In the genomic region with DNA sequence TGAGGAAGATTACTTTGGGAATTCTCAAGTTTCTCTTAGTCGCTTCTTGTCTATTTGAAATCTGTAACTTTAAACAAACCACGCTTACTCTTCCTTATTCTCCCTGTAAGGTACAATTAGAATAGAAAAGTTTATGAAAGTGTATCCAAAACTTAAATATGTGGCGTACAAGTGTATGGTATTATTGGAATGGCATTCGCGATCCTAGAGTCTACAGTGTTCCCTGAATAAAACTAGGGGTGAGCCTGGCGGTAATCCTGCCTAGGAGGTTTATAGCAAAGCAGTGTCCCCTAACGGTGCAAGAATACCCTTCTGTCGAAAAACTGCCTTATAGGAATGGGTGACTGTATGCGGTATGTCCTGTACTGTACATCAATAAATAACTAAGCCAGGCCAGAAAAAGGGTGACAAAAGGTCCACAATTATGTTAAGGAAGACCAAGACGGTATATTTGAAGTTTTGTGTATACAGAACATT, we compare ENCODE assay signal across 8 cellular contexts. TPM values are rescaled to one million over a fixed set of nuclear protein-coding genes. Genes with fewer than 3 reads are reported as not detected.
DNase-seq lines count a peak whose midpoint lies in the region; TF ChIP-seq lines count a peak whose summit lies in the region.

No MANE protein-coding gene starts in this region.

- DNase-seq in GM13977 (ENCODE audit: low spot score), result no peak
- DNase-seq in RPMI7951 (ENCODE audit: low read depth), result peak; percentile 20
- no peak for DNase-seq in esophagus muscularis mucosa (ENCODE audit: extremely low spot score)
- peak; percentile 14 for DNase-seq in renal cortical epithelial cell (ENCODE audit: low read depth)
- DNase-seq in AG08396 (ENCODE audit: low spot score), result no peak
- no peak for DNase-seq in pons (ENCODE audit: low spot score)
- DNase-seq in activated CD4-positive, alpha-beta T cell treated with anti-CD3 and anti-CD28 coated beads for 1 hour, result no peak
- no peak for DNase-seq in medulla oblongata (ENCODE audit: extremely low spot score)

- no peak for TF ChIP-seq EP300 in esophagus muscularis mucosa (IDR thresholded peaks at IDR 0.05)

- TF ChIP-seq CTCF in GM13977 (IDR thresholded peaks at IDR 0.05; ENCODE audit: extremely low read depth, insufficient read depth, missing control alignments), result peak; percentile 24
- TF ChIP-seq CTCF in esophagus muscularis mucosa (IDR thresholded peaks at IDR 0.05), result no peak

- no peak for TF ChIP-seq POLR2A in esophagus muscularis mucosa (IDR thresholded peaks at IDR 0.05; ENCODE audit: low read depth)

- no peaks in the 10 kb centered on the region for H3K9me3 ChIP-seq in esophagus muscularis mucosa

- H3K4me3 ChIP-seq in esophagus muscularis mucosa, result peak overlapping the region; percentile 88 to 97 (median 94)

- H3K27ac ChIP-seq in esophagus muscularis mucosa (replicated peaks in 1 of 4), result peak overlapping the region; percentile 86 to 92 (median 90)

- H3K27me3 ChIP-seq in esophagus muscularis mucosa, result no peaks in the 10 kb centered on the region

- no peaks in the 10 kb centered on the region for H3K36me3 ChIP-seq in esophagus muscularis mucosa

- in situ Hi-C loops in GM13977 (cut with MboI; ENCODE audit: low pct_unique_long_range_greater_than_20kb, low sequenced_read_pairs, unreplicated experiment), result no loop called here

- 3% methylated on average over 10 of the region's 10 CpGs for WGBS in esophagus muscularis mucosa

- intact Hi-C loops in esophagus muscularis mucosa (cut with DNase I), result loop anchor here (5.0 to 10.0 kb wide), 2 partner anchors 126 to 189 kb away; a partner anchor contains a TSS

- peaks cover 8 to 34% (median 29%) of the 10 kb centered on the region in 4 donors for H3K4me1 ChIP-seq in esophagus muscularis mucosa

RNA-seq across cellular contexts. Expression of a gene that starts 1.2 kb away (rescaled TPM):
- 71.9 and 92.0 TPM in 2 replicates for total RNA-seq in RPMI7951 (2014; rRNA removed; shearing (Covaris generic))
- total RNA-seq in esophagus muscularis mucosa, result 10 to 100 TPM; 56.9 to 66.3 (median 63.9) TPM
- total RNA-seq in renal cortical epithelial cell, result 68.4 and 110 TPM in 2 replicates

RNA-seq across cellular contexts. Expression of a gene that starts 19.4 kb away (rescaled TPM):
- total RNA-seq in RPMI7951 (2014; rRNA removed; shearing (Covaris generic)), result 11.5 and 11.7 TPM in 2 replicates
- total RNA-seq in esophagus muscularis mucosa (10 to 100 TPM; 15.4 to 24.0 (median 17.4) TPM), renal cortical epithelial cell (12.7 and 16.6 TPM in 2 replicates)

Comparison
In these comparisons a context has a peak if more than half of its experiments do, and no peak if none do; other contexts are left out.
1. DNase-seq: peak in RPMI7951 (single experiment) and renal cortical epithelial cell (single experiment); none in GM13977 (single experiment), esophagus muscularis mucosa (single experiment), AG08396 (single experiment), pons (single experiment), activated CD4-positive, alpha-beta T cell treated with anti-CD3 and anti-CD28 coated beads for 1 hour (single experiment) and medulla oblongata (single experiment).